Comparison of ENCODE assay signal across 20 cellular contexts in genomic region chr12:84276215-84276614, GRCh38.
"Had no signal": no experiment of that assay in that cellular context is flagged by ENCODE, and none has a peak within 500 bp of the region (broad histone marks: within the 10 kb centered on the region; RNA-seq: fewer than 3 reads in every experiment).

No MANE protein-coding gene starts in this region.

- H3K36me3 ChIP-seq: cardiac muscle cell, heart left ventricle, left ventricle myocardium inferior, neural progenitor cell, prostate gland, transverse colon, vagina had no signal

- H3K4me1 ChIP-seq: heart left ventricle, left ventricle myocardium inferior, neural progenitor cell, prostate gland, transverse colon, vagina had no signal

- H3K9ac ChIP-seq: neural progenitor cell had no signal

- H3K27ac ChIP-seq: cardiac muscle cell, heart left ventricle, left ventricle myocardium inferior, neural progenitor cell, prostate gland, skin epidermis, transverse colon, vagina had no signal

- H3K4me3 ChIP-seq: cardiac muscle cell, heart left ventricle, left ventricle myocardium inferior, neural progenitor cell, prostate gland, skin epidermis, transverse colon, vagina had no signal

- DNase-seq: activated B cell treated with CpG ODN at 0.5 μM for 24 hours; activated CD4-positive, alpha-beta memory T cell treated with anti-CD3 and anti-CD28 coated beads for 36 hours; activated CD4-positive, alpha-beta T cell treated with anti-CD3 and anti-CD28 coated beads for 4 hours; activated naive CD4-positive, alpha-beta T cell; activated naive CD8-positive, alpha-beta T cell treated with anti-CD3 and anti-CD28 coated beads, Interleukin-2, amount 10 ng/mL, durations not matched to agents 7 days and 5 days; amygdala; effector memory CD8-positive, alpha-beta T cell; heart left ventricle; kidney glomerular epithelial cell; left ventricle myocardium inferior; mammary epithelial cell; naive B cell; right cardiac atrium; T-helper 9 cell; transverse colon had no signal

- H3K27me3 ChIP-seq: cardiac muscle cell, heart left ventricle, neural progenitor cell, transverse colon, vagina had no signal

- H3K9me3 ChIP-seq: prostate gland, transverse colon, vagina had no signal

- H2AFZ ChIP-seq: neural progenitor cell had no signal

- ATAC-seq: effector memory CD8-positive, alpha-beta T cell; heart left ventricle; right cardiac atrium had no signal

- H3K4me2 ChIP-seq: neural progenitor cell had no signal
